1 cellular context compared by ENCODE assay signal in genomic region chr6:147297663-147298313, GRCh38.
A peak's percentile ranks its signal among the peaks of the same experiment; 100 is the strongest.
TF ChIP-seq lines count a peak whose summit lies in the region.

No MANE protein-coding gene starts in this region.

TF ChIP-seq in K562, 482 proteins besides CTCF, POLR2A, EP300 and RAD21 (continued from another document):
- TF ChIP-seq ATF4 (CRISPR knock-in tag; IDR thresholded peaks at IDR 0.05) = no peak
- peak; percentile 51 for TF ChIP-seq SUPT5H (IDR thresholded peaks at IDR 0.05)
- TF ChIP-seq NR2C1 (IDR thresholded peaks at IDR 0.05) = peak; percentile 15; the same call in 1 of the 2 replicates
- no peak for TF ChIP-seq NR2C1 (tag; IDR thresholded peaks at IDR 0.05)
- TF ChIP-seq POLR2G (IDR thresholded peaks at IDR 0.05; ENCODE audit: low read depth, low read length) = 0 out of 2 replicates have a peak, but pooled peaks have one; percentile 5
- no peak for TF ChIP-seq RBM25 (IDR thresholded peaks at IDR 0.05; ENCODE audit: low read depth, low read length, severe bottlenecking)
- no peak for TF ChIP-seq TAL1 (IDR thresholded peaks at IDR 0.05)
- 0 out of 2 replicates have a peak, but pooled peaks have one; percentile 47 for TF ChIP-seq ZBTB40 (IDR thresholded peaks at IDR 0.05)
- no peak for TF ChIP-seq ZBTB40 (CRISPR knock-in tag; IDR thresholded peaks at IDR 0.05)
- peak; percentile 61; the same call in 1 of the 2 replicates for TF ChIP-seq THRAP3 (IDR thresholded peaks at IDR 0.05; ENCODE audit: borderline replicate concordance)
- TF ChIP-seq GTF2F1 (IDR thresholded peaks at IDR 0.05; ENCODE audit: low read depth, low read length) = no peak
- TF ChIP-seq BCOR (IDR thresholded peaks at IDR 0.05) = no peak
- no peak for TF ChIP-seq EZH2 (IDR thresholded peaks at IDR 0.05; ENCODE audit: borderline replicate concordance, low read depth, low read length)
- 0 out of 2 replicates have a peak, but pooled peaks have one; percentile 35 for TF ChIP-seq LARP7 (IDR thresholded peaks at IDR 0.05)
- no peak for TF ChIP-seq ZNF217 (CRISPR knock-in tag; IDR thresholded peaks at IDR 0.05)
- peak; percentile 18 to 20; a peak in 1 of 4 replicates for TF ChIP-seq KDM1A (IDR thresholded peaks at IDR 0.05)
- no peak for TF ChIP-seq JUN (IDR thresholded peaks at IDR 0.05; ENCODE audit: borderline replicate concordance, low read depth, low read length)
- no peak for TF ChIP-seq JUN (CRISPR knock-in tag; IDR thresholded peaks at IDR 0.05; ENCODE audit: borderline replicate concordance)
- TF ChIP-seq FOXO4 (CRISPR knock-in tag; IDR thresholded peaks at IDR 0.05) = no peak
- no peak for TF ChIP-seq NUFIP1 (IDR thresholded peaks at IDR 0.05; ENCODE audit: partially characterized antibody)
- 0 out of 2 replicates have a peak, but pooled peaks have one; percentile 42 for TF ChIP-seq HEY1 (CRISPR knock-in tag; IDR thresholded peaks at IDR 0.05; ENCODE audit: borderline replicate concordance)
- 0 out of 2 replicates have a peak, but pooled peaks have one; percentile 22 for TF ChIP-seq EP400 (IDR thresholded peaks at IDR 0.05)
- peak; percentile 31; the same call in 1 of the 2 replicates for TF ChIP-seq NCOA1 (IDR thresholded peaks at IDR 0.05; ENCODE audit: low read depth)
- no peak for TF ChIP-seq HNRNPUL1 (IDR thresholded peaks at IDR 0.05; ENCODE audit: low read length)
- no peak for TF ChIP-seq SRSF9 (IDR thresholded peaks at IDR 0.05; ENCODE audit: borderline replicate concordance, low read depth, low read length)
- TF ChIP-seq ZZZ3 (IDR thresholded peaks at IDR 0.05) = 0 out of 2 replicates have a peak, but pooled peaks have one; percentile 50
